15 cellular contexts compared by ENCODE assay signal in the genomic region with DNA sequence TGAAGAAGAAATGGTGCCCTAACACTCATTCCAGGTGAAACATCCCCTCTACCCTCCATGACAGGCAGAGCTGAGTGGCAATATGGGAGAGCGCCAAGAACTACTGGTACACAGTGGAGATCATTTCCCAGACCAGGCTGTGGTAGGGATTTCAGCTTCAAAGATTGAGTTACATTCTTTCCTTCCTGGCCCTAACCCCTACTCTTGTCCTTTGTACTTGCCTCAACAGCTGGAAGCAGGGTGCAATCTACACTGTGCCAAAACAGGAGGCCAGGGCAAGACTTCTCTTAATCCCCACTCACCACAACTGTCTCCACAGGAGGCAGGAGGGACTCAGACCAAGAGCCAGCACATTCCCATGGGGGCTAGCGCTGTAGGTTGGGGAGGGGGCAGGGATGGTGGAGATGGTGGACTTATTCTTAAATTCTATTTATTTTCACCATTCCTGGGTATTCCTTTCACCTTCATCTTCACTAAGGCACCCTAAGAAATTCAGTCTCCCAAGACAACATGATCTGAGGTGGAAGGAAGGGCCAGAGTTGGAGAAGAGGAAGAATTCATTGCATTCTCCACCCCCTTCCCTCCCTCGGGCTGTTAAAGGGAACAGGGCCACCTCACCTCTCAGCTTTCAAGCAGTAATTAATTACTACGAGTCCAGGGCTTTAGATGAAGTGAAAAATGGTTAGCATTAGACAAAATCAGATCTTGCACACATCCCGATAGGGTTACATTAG.
DNase-seq lines count a peak whose midpoint lies in the region; ATAC-seq and TF ChIP-seq lines count a peak whose summit lies in the region.
"Had no signal": no experiment of that assay in that cellular context is flagged by ENCODE, and none has a peak within 500 bp of the region (broad histone marks: within the 10 kb centered on the region; RNA-seq: fewer than 3 reads in every experiment).

No MANE protein-coding gene starts in this region.

- dilution Hi-C loops in IMR-90 (cut with HindIII; ENCODE audit: low sequenced_read_pairs, unreplicated experiment), result no loop called here

- H3K36me3 ChIP-seq in CD4-positive, CD25-positive, alpha-beta regulatory T cell (ENCODE audit: control insufficient read depth, insufficient read depth, low read length), result peaks cover 16% of the 10 kb centered on the region
- no peaks in the 10 kb centered on the region for H3K36me3 ChIP-seq in IMR-90 (ENCODE audit: control insufficient read depth, insufficient read depth, low read length)

- no peak for ATAC-seq in CD4-positive, CD25-positive, alpha-beta regulatory T cell (ENCODE audit: low read depth in 2 of 2)
- ATAC-seq in IMR-90 (ENCODE audit: low read depth), result no peak
- no peak for ATAC-seq in effector memory CD8-positive, alpha-beta T cell (replicated peaks)
- ATAC-seq: stimulated activated naive B cell treated with anti-CD40 and anti-IgM and Interleukin-4, amounts not matched to agents 10 μg/mL and 1 μg/mL and 100 μg/mL, for 72 hours had no signal

- no peak overlapping the region for H3K18ac ChIP-seq in IMR-90 (ENCODE audit: low read depth, low read length)

- no peak for DNase-seq in CD4-positive, CD25-positive, alpha-beta regulatory T cell
- DNase-seq in IMR-90 (no peak), lower leg skin (ENCODE audit: low spot score in 2 of 2) (no peak), SIG-M5 (lab: John Stamatoyannopoulos, UW) (no peak), mesothelial cell of epicardium (ENCODE audit: low spot score in 2 of 2, unreplicated experiment in 2 of 2) (no peak)
- no peak for DNase-seq in effector memory CD8-positive, alpha-beta T cell
- DNase-seq: activated CD4-positive, alpha-beta memory T cell treated with anti-CD3 and anti-CD28 coated beads, Interleukin-2, amount 10 ng/mL, durations not matched to agents 7 days and 5 days; activated naive CD4-positive, alpha-beta T cell; NCI-H146; NCI-H748 treated with DMSO at 0.1 percent for 48 hours; stimulated activated CD4-positive, alpha-beta T cell treated with anti-CD3 and anti-CD28 coated beads, Interleukin-2, amount 100 ng/mL, for 48 hours; stimulated activated naive B cell treated with anti-CD40 and anti-IgM and Interleukin-4, amounts not matched to agents 10 μg/mL and 1 μg/mL and 100 μg/mL, for 72 hours had no signal

- H3K4ac ChIP-seq in IMR-90 (ENCODE audit: low read depth, low read length), result no peak overlapping the region; the same call in 1 of the 2 replicates

- H4K8ac ChIP-seq in IMR-90 (ENCODE audit: low read depth in 2 of 2, low read length in 2 of 2), result no peak overlapping the region

- BruUV-seq in IMR-90 (replicated peaks; lab: Mats Ljungman, UMichigan), result no TSS peak

- H3K27me3 ChIP-seq in CD4-positive, CD25-positive, alpha-beta regulatory T cell (ENCODE audit: control insufficient read depth, insufficient read depth, low read length), result no peaks in the 10 kb centered on the region
- no peaks in the 10 kb centered on the region for H3K27me3 ChIP-seq in IMR-90 (ENCODE audit: control insufficient read depth, insufficient read depth, low read length)

- no peak overlapping the region for H2BK20ac ChIP-seq in IMR-90 (ENCODE audit: low read depth, low read length)

- H3K9ac ChIP-seq in IMR-90 (ENCODE audit: low read depth, low read length), result no peak overlapping the region

- H4K20me1 ChIP-seq in IMR-90 (ENCODE audit: insufficient read depth, low read length), result peaks cover 76% of the 10 kb centered on the region

- H4K91ac ChIP-seq in IMR-90 (ENCODE audit: insufficient read depth, low read depth, low read length), result no peak overlapping the region

- no peak overlapping the region for H4K5ac ChIP-seq in IMR-90 (ENCODE audit: low read depth, low read length)

- no peak for TF ChIP-seq CTCF in IMR-90 (conservative IDR thresholded peaks at IDR 0.05; ENCODE audit: low read depth, low read length)
- TF ChIP-seq CTCF in nephron (IDR thresholded peaks at IDR 0.05; ENCODE audit: unreplicated experiment in 3 of 3), result no peak
- no peak for TF ChIP-seq CTCF in lower leg skin (IDR thresholded peaks at IDR 0.05)
- TF ChIP-seq CTCF in mesothelial cell of epicardium (IDR thresholded peaks at IDR 0.05; ENCODE audit: unreplicated experiment), result no peak

- H2BK120ac ChIP-seq in IMR-90 (ENCODE audit: low read depth, low read length), result no peak overlapping the region

- no peaks in the 10 kb centered on the region for H3K9me3 ChIP-seq in CD4-positive, CD25-positive, alpha-beta regulatory T cell (ENCODE audit: control insufficient read depth in 2 of 2, low read length in 2 of 2)
- no peaks in the 10 kb centered on the region for H3K9me3 ChIP-seq in IMR-90 (ENCODE audit: control insufficient read depth, insufficient read depth, low read length)

- peak overlapping the region; percentile 70 to 76 (median 75) for H3K27ac Mint-ChIP-seq in CD4-positive, CD25-positive, alpha-beta regulatory T cell
- peak overlapping the region; percentile 90 to 92 for H3K27ac Mint-ChIP-seq in effector memory CD8-positive, alpha-beta T cell
- H3K27ac Mint-ChIP-seq in nephron, result peak overlapping the region in 2 of 3 experiments; percentile 69 to 84
- no peak overlapping the region for H3K27ac Mint-ChIP-seq in mesothelial cell of epicardium
- H3K27ac Mint-ChIP-seq: activated CD4-positive, alpha-beta memory T cell treated with anti-CD3 and anti-CD28 coated beads, Interleukin-2, amount 10 ng/mL, durations not matched to agents 7 days and 5 days; stimulated activated naive B cell treated with anti-CD40 and anti-IgM and Interleukin-4, amounts not matched to agents 10 μg/mL and 1 μg/mL and 100 μg/mL, for 72 hours had no signal

- peak overlapping the region in 3 of 4 donors; percentile 1 to 62 (median 34) for H3K4me3 Mint-ChIP-seq in CD4-positive, CD25-positive, alpha-beta regulatory T cell
- H3K4me3 Mint-ChIP-seq in effector memory CD8-positive, alpha-beta T cell, result no peak overlapping the region
- H3K4me3 Mint-ChIP-seq in nephron (no peak overlapping the region), mesothelial cell of epicardium (no peak overlapping the region)
- H3K4me3 Mint-ChIP-seq: activated CD4-positive, alpha-beta memory T cell treated with anti-CD3 and anti-CD28 coated beads, Interleukin-2, amount 10 ng/mL, durations not matched to agents 7 days and 5 days; stimulated activated naive B cell treated with anti-CD40 and anti-IgM and Interleukin-4, amounts not matched to agents 10 μg/mL and 1 μg/mL and 100 μg/mL, for 72 hours had no signal

- in situ Hi-C loops in IMR-90 (cut with MboI; ENCODE audit: low sequenced_read_pairs), result no loop called here

- peaks cover 44% of the 10 kb centered on the region for H3K9me1 ChIP-seq in IMR-90 (ENCODE audit: insufficient read depth, low read length)

- intact Hi-C loops in IMR-90 (cut with micrococcal nuclease), result no loop called here
- intact Hi-C loops in lower leg skin (cut with DNase I; ENCODE audit: low total_unique reads), result no loop called here

- no peak overlapping the region for H2BK15ac ChIP-seq in IMR-90 (ENCODE audit: low read depth, low read length)

- no peak overlapping the region for H2BK5ac ChIP-seq in IMR-90 (ENCODE audit: low read depth, low read length, poor library complexity, severe bottlenecking)

- no peak overlapping the region for H3K56ac ChIP-seq in IMR-90 (ENCODE audit: extremely low read depth, insufficient read depth, low read length)

- H3K36me3 Mint-ChIP-seq in CD4-positive, CD25-positive, alpha-beta regulatory T cell, result peaks cover 24% of the 10 kb centered on the region
- peaks cover 8% of the 10 kb centered on the region for H3K36me3 Mint-ChIP-seq in effector memory CD8-positive, alpha-beta T cell (ENCODE audit: insufficient read depth)
- H3K36me3 Mint-ChIP-seq in nephron (ENCODE audit: low read depth), result peaks cover 4% of the 10 kb centered on the region
- peaks cover 2% of the 10 kb centered on the region for H3K36me3 Mint-ChIP-seq in mesothelial cell of epicardium

- POLR2A ChIA-PET in IMR-90 (lab: Charles Lee; ENCODE audit: unreplicated experiment), result no interaction called here

- no peak for TF ChIP-seq POLR2A in IMR-90 (IDR thresholded peaks at IDR 0.05; ENCODE audit: low read depth, low read length)
- no peak for TF ChIP-seq POLR2A in lower leg skin (IDR thresholded peaks at IDR 0.05)

- peak overlapping the region; percentile 14 for H3K27ac ChIP-seq in CD4-positive, CD25-positive, alpha-beta regulatory T cell (ENCODE audit: insufficient read depth, low read length, poor library complexity, severe bottlenecking)
- no peak overlapping the region for H3K27ac ChIP-seq in IMR-90 (ENCODE audit: insufficient read depth, low read length)
- H3K27ac ChIP-seq: C4-2B, RWPE1 had no signal

- H3K4me1 ChIP-seq in CD4-positive, CD25-positive, alpha-beta regulatory T cell (ENCODE audit: control insufficient read depth, insufficient read depth, low read length, poor library complexity, severe bottlenecking), result peaks cover 58% of the 10 kb centered on the region
- H3K4me1 ChIP-seq in IMR-90 (ENCODE audit: control insufficient read depth, insufficient read depth, low read length), result peaks cover 22% of the 10 kb centered on the region

- CTCF ChIA-PET in IMR-90 (lab: Yijun Ruan, JAX), result no interaction called here

- H2AK9ac ChIP-seq in IMR-90 (replicated peaks; ENCODE audit: low read depth, low read length, poor library complexity), result peak overlapping the region; percentile 42

- 0 out of 2 replicates have a peak overlapping the region, but pooled peaks have one; percentile 34 for H3K14ac ChIP-seq in IMR-90 (replicated peaks; ENCODE audit: low read depth, low read length)

- H3K4me1 Mint-ChIP-seq in CD4-positive, CD25-positive, alpha-beta regulatory T cell, result peaks cover 50 to 89% (median 73%) of the 10 kb centered on the region in 4 donors
- H3K4me1 Mint-ChIP-seq in effector memory CD8-positive, alpha-beta T cell (ENCODE audit: low read depth in 2 of 2), result peaks cover 60 to 76% of the 10 kb centered on the region in 2 donors
- H3K4me1 Mint-ChIP-seq in nephron, result peaks cover 59% of the 10 kb centered on the region
- peaks cover 31% of the 10 kb centered on the region for H3K4me1 Mint-ChIP-seq in mesothelial cell of epicardium

- H3K23ac ChIP-seq in IMR-90 (ENCODE audit: low read depth, low read length), result 0 out of 2 replicates have a peak overlapping the region, but pooled peaks have one; percentile 34

- WGBS in IMR-90 (ENCODE audit: extremely low coverage in 2 of 2, insufficient read length in 1 of 2), 2 experiments, result 100% methylated on average over 1 of the region's 5 CpGs; no CpG with 5 or more reads in 1 of the 2 experiments
- WGBS in lower leg skin, 2 donors, result 79 to 83% methylated on average over 5 of the region's 5 CpGs

- no peaks in the 10 kb centered on the region for H3K9me3 Mint-ChIP-seq in CD4-positive, CD25-positive, alpha-beta regulatory T cell
- no peaks in the 10 kb centered on the region for H3K9me3 Mint-ChIP-seq in effector memory CD8-positive, alpha-beta T cell
- H3K9me3 Mint-ChIP-seq in nephron (no peaks in the 10 kb centered on the region), mesothelial cell of epicardium (no peaks in the 10 kb centered on the region)
- H3K9me3 Mint-ChIP-seq: activated CD4-positive, alpha-beta memory T cell treated with anti-CD3 and anti-CD28 coated beads, Interleukin-2, amount 10 ng/mL, durations not matched to agents 7 days and 5 days; stimulated activated naive B cell treated with anti-CD40 and anti-IgM and Interleukin-4, amounts not matched to agents 10 μg/mL and 1 μg/mL and 100 μg/mL, for 72 hours had no signal

- no peak overlapping the region for H2AFZ ChIP-seq in IMR-90 (replicated peaks; ENCODE audit: low read length, poor library complexity)

- no peak for TF ChIP-seq RAD21 in IMR-90 (IDR thresholded peaks at IDR 0.05; ENCODE audit: low read length)

- H3K4me3 ChIP-seq in CD4-positive, CD25-positive, alpha-beta regulatory T cell (ENCODE audit: low read depth, low read length), result no peak overlapping the region
- H3K4me3 ChIP-seq in IMR-90 (ENCODE audit: insufficient read depth, low read depth, low read length) (no peak overlapping the region), lower leg skin (ENCODE audit: low read depth, poor library complexity, severe bottlenecking) (no peak overlapping the region)

- H2AK5ac ChIP-seq in IMR-90 (ENCODE audit: low read depth, low read length), result no peak overlapping the region

- H3K79me1 ChIP-seq in IMR-90 (ENCODE audit: low read depth in 1 of 2, low read length in 2 of 2), result peaks cover 39 to 94% of the 10 kb centered on the region in 2 experiments

- H3K27me3 Mint-ChIP-seq in CD4-positive, CD25-positive, alpha-beta regulatory T cell, result no peaks in the 10 kb centered on the region
- no peaks in the 10 kb centered on the region for H3K27me3 Mint-ChIP-seq in effector memory CD8-positive, alpha-beta T cell
- no peaks in the 10 kb centered on the region for H3K27me3 Mint-ChIP-seq in nephron (ENCODE audit: low read depth)
- no peaks in the 10 kb centered on the region for H3K27me3 Mint-ChIP-seq in mesothelial cell of epicardium (ENCODE audit: low read depth)
- H3K27me3 Mint-ChIP-seq: activated CD4-positive, alpha-beta memory T cell treated with anti-CD3 and anti-CD28 coated beads, Interleukin-2, amount 10 ng/mL, durations not matched to agents 7 days and 5 days had no signal

- no peak overlapping the region for H3K4me2 ChIP-seq in IMR-90 (ENCODE audit: low read depth, low read length)

Comparison
In these comparisons a context has a peak if more than half of its experiments do, and no peak if none do; other contexts are left out.
1. H3K4me3 Mint-ChIP-seq: peak in CD4-positive, CD25-positive, alpha-beta regulatory T cell (3 of 4); none in effector memory CD8-positive, alpha-beta T cell (0 of 2), nephron (0 of 3) and mesothelial cell of epicardium (single experiment).